ENCODE assay signal across 1 cellular context in the genomic region with DNA sequence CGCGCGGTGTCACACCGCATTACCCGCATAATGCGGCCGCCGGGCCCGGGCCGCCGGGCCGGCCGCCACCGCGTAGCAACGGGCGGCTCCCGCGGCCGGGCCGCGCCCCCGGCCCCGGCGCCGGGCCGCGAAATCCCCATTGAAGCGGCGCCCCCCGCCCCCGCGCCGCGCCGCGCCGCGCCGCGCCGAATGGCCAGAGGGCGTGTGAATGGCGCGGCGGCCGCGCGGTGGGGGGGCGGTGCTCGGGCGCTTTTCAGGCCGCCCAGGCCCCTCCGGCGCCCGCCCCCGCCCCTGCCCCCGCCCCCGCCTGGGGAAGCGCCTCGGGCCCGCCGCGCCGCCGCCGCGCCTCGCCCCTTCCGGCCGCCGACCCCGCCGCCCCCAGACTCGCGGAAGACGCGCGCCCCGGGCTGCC.
TF ChIP-seq lines count a peak whose summit lies in the region.

No MANE protein-coding gene starts in this region.

TF ChIP-seq in IMR-90, 13 proteins besides CTCF, POLR2A, EP300 and RAD21 (continued from another document):
- TF ChIP-seq CEBPB (IDR thresholded peaks at IDR 0.05; ENCODE audit: low read depth, low read length) (no peak), RCOR1 (IDR thresholded peaks at IDR 0.05; ENCODE audit: insufficient replicate concordance, low read length) (no peak), FOS (IDR thresholded peaks at IDR 0.05; ENCODE audit: low read depth, low read length) (no peak), SMC3 (IDR thresholded peaks at IDR 0.05; ENCODE audit: low read depth, low read length) (no peak), MAZ (IDR thresholded peaks at IDR 0.05; ENCODE audit: borderline replicate concordance, low read depth, low read length) (no peak; the same call in 1 of the 2 replicates), MXI1 (IDR thresholded peaks at IDR 0.05; ENCODE audit: borderline replicate concordance, low read depth, low read length) (no peak), BHLHE40 (IDR thresholded peaks at IDR 0.05; ENCODE audit: low read depth, low read length) (no peak)
